8 cellular contexts compared by ENCODE assay signal in the genomic region with DNA sequence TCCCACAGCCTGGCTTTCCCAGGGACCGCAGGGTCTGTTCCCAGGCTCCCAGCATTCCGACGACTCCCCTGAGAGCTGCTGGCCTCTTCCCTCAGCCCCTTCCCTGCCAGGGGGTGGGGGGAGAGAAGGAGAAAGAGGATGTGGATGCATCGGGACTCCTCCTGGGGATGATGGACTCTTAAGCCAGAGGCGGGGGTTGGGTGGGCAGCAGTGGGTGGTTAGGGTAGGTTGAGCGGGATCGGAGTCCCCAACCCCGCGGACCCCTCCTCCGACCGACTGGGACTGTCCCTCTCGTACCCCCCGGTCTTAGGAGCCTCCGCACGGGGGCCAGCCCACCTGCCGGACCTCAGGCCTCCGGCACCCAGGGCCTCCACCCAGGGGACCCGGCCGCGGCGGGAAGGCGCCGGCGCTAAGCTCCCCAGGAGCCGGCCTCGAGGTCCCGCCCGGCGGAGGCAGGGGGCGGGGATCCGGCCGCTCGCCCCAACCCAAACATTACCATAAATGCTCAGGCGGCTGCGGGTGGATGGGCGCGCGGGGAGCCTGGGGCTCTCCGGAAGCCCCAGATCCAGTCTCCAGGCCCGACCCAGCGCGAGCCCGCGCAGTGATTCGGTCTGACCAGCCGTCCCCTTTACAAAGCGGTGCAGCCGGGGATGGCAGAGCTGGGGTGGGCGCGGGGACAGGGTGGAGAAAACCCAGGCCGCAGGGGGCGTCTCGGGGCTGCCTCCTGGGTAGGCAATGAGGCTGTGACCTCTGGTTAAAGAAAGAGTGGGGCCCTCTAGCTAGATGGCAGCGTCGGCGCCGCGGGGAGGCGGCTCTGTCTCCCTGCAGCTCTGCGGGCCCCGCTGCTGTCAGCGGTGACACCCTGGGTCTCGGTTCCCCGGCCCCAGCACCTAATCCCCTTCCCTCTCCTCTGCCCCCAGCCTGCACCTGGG. TPM values are rescaled to one million over a fixed set of nuclear protein-coding genes. Genes with fewer than 3 reads are reported as not detected.
DNase-seq lines count a peak whose midpoint lies in the region; ATAC-seq and TF ChIP-seq lines count a peak whose summit lies in the region.

No MANE protein-coding gene starts in this region.

- H3K9me3 ChIP-seq in T-helper 17 cell (ENCODE audit: control insufficient read depth, low read length, poor library complexity, severe bottlenecking) (no peaks in the 10 kb centered on the region), colonic mucosa (no peaks in the 10 kb centered on the region), left lung (no peaks in the 10 kb centered on the region)

- H3K27me3 Mint-ChIP-seq in activated CD4-positive, alpha-beta T cell treated with anti-CD3 and anti-CD28 coated beads for 36 hours: peaks cover 4% of the 10 kb centered on the region
- peaks cover 6% of the 10 kb centered on the region for H3K27me3 Mint-ChIP-seq in T-helper 17 cell
- H3K27me3 Mint-ChIP-seq in stimulated activated memory B cell treated with anti-CD40 and anti-IgM and Interleukin-4, amounts not matched to agents 10 μg/mL and 1 μg/mL and 100 μg/mL, for 72 hours: peaks cover 33% of the 10 kb centered on the region

- peak overlapping the region; percentile 74 for H3K27ac Mint-ChIP-seq in activated CD4-positive, alpha-beta T cell treated with anti-CD3 and anti-CD28 coated beads for 36 hours
- peak overlapping the region; percentile 95 for H3K27ac Mint-ChIP-seq in T-helper 17 cell
- H3K27ac Mint-ChIP-seq in stimulated activated memory B cell treated with anti-CD40 and anti-IgM and Interleukin-4, amounts not matched to agents 10 μg/mL and 1 μg/mL and 100 μg/mL, for 72 hours: peak overlapping the region; percentile 88

- H3K9me3 Mint-ChIP-seq in activated CD4-positive, alpha-beta T cell treated with anti-CD3 and anti-CD28 coated beads for 36 hours (ENCODE audit: low read depth): no peaks in the 10 kb centered on the region
- no peaks in the 10 kb centered on the region for H3K9me3 Mint-ChIP-seq in stimulated activated memory B cell treated with anti-CD40 and anti-IgM and Interleukin-4, amounts not matched to agents 10 μg/mL and 1 μg/mL and 100 μg/mL, for 72 hours

- DNase-seq in activated CD4-positive, alpha-beta T cell treated with anti-CD3 and anti-CD28 coated beads for 36 hours: peak; percentile 77
- no peak for DNase-seq in activated CD4-positive, alpha-beta T cell treated with anti-CD3 and anti-CD28 coated beads, Interleukin-2, amount 50 U/mL, for 4 hours
- peak in 2 of 3 donors; percentile 43 to 47 for DNase-seq in T-helper 17 cell
- DNase-seq in colonic mucosa: peak; percentile 56
- DNase-seq in left lung: peak in 1 of 2 donors; percentile 88
- no peak for DNase-seq in NCI-H510A (lab: John Stamatoyannopoulos, UW)

- POLR2A ChIA-PET in activated CD4-positive, alpha-beta T cell treated with anti-CD3 and anti-CD28 coated beads for 36 hours (lab: Charles Lee): interaction anchor here (0.7 to 1.0 kb wide), 3 partner anchors 13 to 887 kb away, joined by 3 to 7 read pairs (median 3); partner anchors contain the start of gene RNF26

- H3K27me3 ChIP-seq in colonic mucosa (peaks cover 16% of the 10 kb centered on the region), left lung (peaks cover 17 to 63% of the 10 kb centered on the region in 2 donors)

- ATAC-seq in activated CD4-positive, alpha-beta T cell treated with anti-CD3 and anti-CD28 coated beads for 36 hours: peak; percentile 67
- ATAC-seq in HG03066 (IDR thresholded peaks at IDR 0.05; ENCODE audit: low read depth, unreplicated experiment) (peak; percentile 53), T-helper 17 cell (peak; percentile 62), left lung (peak; percentile 65)
- ATAC-seq in stimulated activated memory B cell treated with anti-CD40 and anti-IgM and Interleukin-4, amounts not matched to agents 10 μg/mL and 1 μg/mL and 100 μg/mL, for 72 hours: peak; percentile 74

- H3K9ac ChIP-seq in colonic mucosa (ENCODE audit: low read depth in 2 of 2, low read length in 2 of 2): peak overlapping the region; percentile 70 to 71

- H3K27ac ChIP-seq in colonic mucosa: peak overlapping the region; percentile 62
- H3K27ac ChIP-seq in left lung: peak overlapping the region; percentile 79 to 84

- H3K4me3 Mint-ChIP-seq in activated CD4-positive, alpha-beta T cell treated with anti-CD3 and anti-CD28 coated beads for 36 hours: peak overlapping the region; percentile 71
- H3K4me3 Mint-ChIP-seq in T-helper 17 cell: peak overlapping the region; percentile 90
- H3K4me3 Mint-ChIP-seq in stimulated activated memory B cell treated with anti-CD40 and anti-IgM and Interleukin-4, amounts not matched to agents 10 μg/mL and 1 μg/mL and 100 μg/mL, for 72 hours: peak overlapping the region; percentile 91

- no peak for TF ChIP-seq CTCF in colonic mucosa (IDR thresholded peaks at IDR 0.05)
- no peak for TF ChIP-seq CTCF in left lung (IDR thresholded peaks at IDR 0.05)

- H3K4me1 Mint-ChIP-seq in activated CD4-positive, alpha-beta T cell treated with anti-CD3 and anti-CD28 coated beads for 36 hours: peaks cover 28% of the 10 kb centered on the region
- H3K4me1 Mint-ChIP-seq in T-helper 17 cell: peaks cover 30% of the 10 kb centered on the region
- peaks cover 62% of the 10 kb centered on the region for H3K4me1 Mint-ChIP-seq in stimulated activated memory B cell treated with anti-CD40 and anti-IgM and Interleukin-4, amounts not matched to agents 10 μg/mL and 1 μg/mL and 100 μg/mL, for 72 hours

- H3K4me3 ChIP-seq in colonic mucosa (peak overlapping the region; percentile 39), left lung (peak overlapping the region; percentile 40 to 44)

- H3K36me3 ChIP-seq in colonic mucosa (no peaks in the 10 kb centered on the region), left lung (no peaks in the 10 kb centered on the region)

- intact Hi-C loops in activated CD4-positive, alpha-beta T cell treated with anti-CD3 and anti-CD28 coated beads for 36 hours (cut with DNase I, micrococcal nuclease): loop anchor here (1.0 to 5.0 kb wide), 6 partner anchors 13 to 324 kb away; partner anchors contain the start of genes CBL (in 2 of the 2), CENATAC (in 1 of the 2), RNF26 (in 1 of the 2) and VPS11 (in 1 of the 2)
- intact Hi-C loops in colonic mucosa (cut with DNase I): no loop called here
- intact Hi-C loops in left lung (cut with DNase I): no loop called here

- no peaks in the 10 kb centered on the region for H3K36me3 Mint-ChIP-seq in activated CD4-positive, alpha-beta T cell treated with anti-CD3 and anti-CD28 coated beads for 36 hours (ENCODE audit: low read depth)
- peaks cover 3% of the 10 kb centered on the region for H3K36me3 Mint-ChIP-seq in T-helper 17 cell (ENCODE audit: low read depth)
- no peaks in the 10 kb centered on the region for H3K36me3 Mint-ChIP-seq in stimulated activated memory B cell treated with anti-CD40 and anti-IgM and Interleukin-4, amounts not matched to agents 10 μg/mL and 1 μg/mL and 100 μg/mL, for 72 hours

- peaks cover 8% of the 10 kb centered on the region for H3K4me1 ChIP-seq in colonic mucosa
- H3K4me1 ChIP-seq in left lung: peaks cover 19 to 56% of the 10 kb centered on the region in 2 donors

- CTCF ChIA-PET in activated CD4-positive, alpha-beta T cell treated with anti-CD3 and anti-CD28 coated beads for 36 hours (lab: Charles Lee): interaction anchor here (0.7 to 6.2 kb wide), 20 partner anchors 9 to 263 kb away, joined by 3 to 69 read pairs (median 4); partner anchors contain the start of gene USP2

RNA-seq across cellular contexts. Expression of gene MCAM, which starts 3.9 kb away (rescaled TPM):
- total RNA-seq in activated CD4-positive, alpha-beta T cell treated with anti-CD3 and anti-CD28 coated beads for 36 hours: 1 to 10 TPM; 6.8 to 6.9 TPM
- total RNA-seq in T-helper 17 cell (10 to 100 TPM; 25.6 to 54.0 TPM), colonic mucosa (10 to 100 TPM in 1 of 2 donors, 1 to 10 TPM in 1; 5.4 to 36.9 TPM), left lung (10 to 100 TPM; 59.5 to 87.5 TPM)

RNA-seq across cellular contexts. Expression of gene RNF26, which starts 13.5 kb away (rescaled TPM):
- total RNA-seq in activated CD4-positive, alpha-beta T cell treated with anti-CD3 and anti-CD28 coated beads for 36 hours: 10 to 100 TPM; 29.9 TPM
- total RNA-seq in T-helper 17 cell (10 to 100 TPM; 15.3 to 19.0 TPM), colonic mucosa (10 to 100 TPM; 22.9 to 46.6 TPM), left lung (10 to 100 TPM; 22.0 to 28.3 TPM)

RNA-seq across cellular contexts. Expression of gene C1QTNF5, which starts 19.8 kb away (rescaled TPM):
- total RNA-seq in activated CD4-positive, alpha-beta T cell treated with anti-CD3 and anti-CD28 coated beads for 36 hours: not detected
- total RNA-seq in T-helper 17 cell: not detected
- total RNA-seq in colonic mucosa: 1 to 10 TPM; 5.3 to 8.7 TPM
- total RNA-seq in left lung: 10 to 100 TPM; 20.0 to 33.3 TPM

RNA-seq across cellular contexts. Expression of gene MFRP, which starts 25.6 kb away (rescaled TPM):
- not detected for total RNA-seq in activated CD4-positive, alpha-beta T cell treated with anti-CD3 and anti-CD28 coated beads for 36 hours
- total RNA-seq in T-helper 17 cell (not detected), colonic mucosa (not detected), left lung (not detected)

Comparison
In these comparisons a context has a peak if more than half of its experiments do, and no peak if none do; other contexts are left out.
1. DNase-seq: peak in activated CD4-positive, alpha-beta T cell treated with anti-CD3 and anti-CD28 coated beads for 36 hours (single experiment), T-helper 17 cell (2 of 3) and colonic mucosa (single experiment); none in activated CD4-positive, alpha-beta T cell treated with anti-CD3 and anti-CD28 coated beads, Interleukin-2, amount 50 U/mL, for 4 hours (0 of 2) and NCI-H510A (single experiment).
2. RNA of gene C1QTNF5, which starts 19.8 kb away (total RNA-seq): 20.0 to 33.3 TPM in left lung and 5.3 to 8.7 TPM in colonic mucosa; not detected in activated CD4-positive, alpha-beta T cell treated with anti-CD3 and anti-CD28 coated beads for 36 hours and not detected in T-helper 17 cell; every median in the first group is over 4 times any median in the second.
3. intact Hi-C loops: an anchor here in activated CD4-positive, alpha-beta T cell treated with anti-CD3 and anti-CD28 coated beads for 36 hours (1.0 to 5.0 kb wide); none called in colonic mucosa and left lung.
4. Peak in every context shown above with its lines, with median percentiles within 50 percentile points of each other: ATAC-seq, H3K27ac Mint-ChIP-seq and H3K4me3 Mint-ChIP-seq.